In genomic region chr6:5529733-5530132, GRCh38 we compare ENCODE assay signal across 1 cellular context.
TF ChIP-seq lines count a peak whose summit lies in the region.

No MANE protein-coding gene starts in this region.

TF ChIP-seq in HepG2, 621 proteins besides CTCF, POLR2A, EP300 and RAD21 (continued from another document):
- TF ChIP-seq, protein P1, sequence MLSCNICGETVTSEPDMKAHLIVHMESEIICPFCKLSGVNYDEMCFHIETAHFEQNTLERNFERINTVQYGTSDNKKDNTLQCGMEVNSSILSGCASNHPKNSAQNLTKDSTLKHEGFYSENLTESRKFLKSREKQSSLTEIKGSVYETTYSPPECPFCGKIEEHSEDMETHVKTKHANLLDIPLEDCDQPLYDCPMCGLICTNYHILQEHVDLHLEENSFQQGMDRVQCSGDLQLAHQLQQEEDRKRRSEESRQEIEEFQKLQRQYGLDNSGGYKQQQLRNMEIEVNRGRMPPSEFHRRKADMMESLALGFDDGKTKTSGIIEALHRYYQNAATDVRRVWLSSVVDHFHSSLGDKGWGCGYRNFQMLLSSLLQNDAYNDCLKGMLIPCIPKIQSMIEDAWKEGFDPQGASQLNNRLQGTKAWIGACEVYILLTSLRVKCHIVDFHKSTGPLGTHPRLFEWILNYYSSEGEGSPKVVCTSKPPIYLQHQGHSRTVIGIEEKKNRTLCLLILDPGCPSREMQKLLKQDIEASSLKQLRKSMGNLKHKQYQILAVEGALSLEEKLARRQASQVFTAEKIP (CRISPR knock-in tag; IDR thresholded peaks at IDR 0.05; ENCODE audit: borderline replicate concordance) = no peak
TF ChIP-seq in HepG2: peak in this region for 3.
